ENCODE assay signal across 33 cellular contexts in genomic region chrX:22934640-22935039, GRCh38.
"Had no signal": no experiment of that assay in that cellular context is flagged by ENCODE, and none has a peak within 500 bp of the region (broad histone marks: within the 10 kb centered on the region; RNA-seq: fewer than 3 reads in every experiment).

No MANE protein-coding gene starts in this region.

- H3K4me3 ChIP-seq: MG63 had no signal

- H3K36me3 ChIP-seq: MG63 had no signal

- H3K9ac ChIP-seq: KMS-11 had no signal

- H3K27ac ChIP-seq: KMS-11 had no signal

- H3K9me3 ChIP-seq: MG63 had no signal

- H3K27me3 ChIP-seq: MG63 had no signal

- DNase-seq: Karpas-422, Kasumi-1, KG1, MG63, MM.1S, MV-4-11, NCI-H1048, NCI-H1092, NCI-H1092 treated with DMSO at 0.1 percent for 48 hours, NCI-H1105, NCI-H1105 treated with DMSO at 0.1 percent for 48 hours, NCI-H1417 treated with DMSO at 0.1 percent for 48 hours, NCI-H1436, NCI-H1436 treated with DMSO at 0.1 percent for 48 hours, NCI-H146, NCI-H1694, NCI-H1694 treated with DMSO at 0.1 percent for 48 hours, NCI-H187, NCI-H187 treated with DMSO at 0.1 percent for 48 hours, NCI-H1930, NCI-H2029, NCI-H2029 treated with DMSO at 0.1 percent for 48 hours, NCI-H2081, NCI-H2081 treated with DMSO at 0.1 percent for 48 hours, NCI-H2107, NCI-H2171, NCI-H2171 treated with DMSO at 0.1 percent for 48 hours, NCI-H2227 treated with DMSO at 0.1 percent for 48 hours, NCI-H226, NCI-H345, NCI-H446, NCI-H446 treated with DMSO at 0.1 percent for 48 hours had no signal
